In genomic region chr1:248871837-248872401, GRCh38 we compare ENCODE assay signal across 9 cellular contexts. TPM values are rescaled to one million over a fixed set of nuclear protein-coding genes. Genes with fewer than 3 reads are reported as not detected.
A peak's percentile ranks its signal among the peaks of the same experiment; 100 is the strongest.
DNase-seq lines count a peak whose midpoint lies in the region; ATAC-seq and TF ChIP-seq lines count a peak whose summit lies in the region.
"Had no signal": no experiment of that assay in that cellular context is flagged by ENCODE, and none has a peak within 500 bp of the region (broad histone marks: within the 10 kb centered on the region; RNA-seq: fewer than 3 reads in every experiment).

No MANE protein-coding gene starts in this region.

- no peak for TF ChIP-seq CTCF in Panc1 (IDR thresholded peaks at IDR 0.05)
- no peak for TF ChIP-seq CTCF in fibroblast of the aortic adventitia (IDR thresholded peaks at IDR 0.05; ENCODE audit: insufficient read depth, low read length)

- intact Hi-C loops in Panc1 (cut with micrococcal nuclease; ENCODE audit: unreplicated experiment) = loop anchor here (2.0 kb wide), 1 partner anchor 35 kb away; the partner anchor contains the start of gene PGBD2

- CTCF ChIA-PET in Panc1 (lab: Charles Lee) = interaction anchor here (0.6 kb wide), 1 partner anchor 14 kb away, joined by 3 read pairs; no protein-coding TSS in a partner anchor

- peaks cover 21% of the 10 kb centered on the region for H3K4me1 Mint-ChIP-seq in activated T-cell treated with anti-CD3 and anti-CD28 coated beads, Interleukin-2, amount 50 U/mL, for 24 hours (ENCODE audit: low read depth)

- no TSS peak for BruUV-seq in Panc1 (replicated peaks; lab: Mats Ljungman, UMichigan)

- no peaks in the 10 kb centered on the region for H3K36me3 ChIP-seq in Panc1 (ENCODE audit: control insufficient read depth, insufficient read depth, low read length)
- H3K36me3 ChIP-seq: gastrocnemius medialis had no signal

- no peaks in the 10 kb centered on the region for H3K9me3 ChIP-seq in Panc1 (ENCODE audit: control insufficient read depth, insufficient read depth, low read depth, low read length)
- H3K9me3 ChIP-seq: gastrocnemius medialis had no signal

- DNase-seq in activated T-cell treated with anti-CD3 and anti-CD28 coated beads, Interleukin-2, amount 50 U/mL, for 24 hours = no peak
- no peak for DNase-seq in activated T-cell treated with anti-CD3 and anti-CD28 coated beads, Interleukin-2, amount 50 U/mL, for 1 hour
- no peak for DNase-seq in Panc1 (ENCODE audit: low read depth, low spot score)
- no peak for DNase-seq in fibroblast of the aortic adventitia (ENCODE audit: low read depth)
- DNase-seq in epidermal melanocyte (ENCODE audit: insufficient read length, low spot score) = no peak
- DNase-seq in stimulated activated CD4-positive, alpha-beta T cell treated with anti-CD3 and anti-CD28 coated beads, Interleukin-4, amount 100 ng/mL, for 4 hours = no peak
- DNase-seq: gastrocnemius medialis had no signal

- H3K27ac Mint-ChIP-seq in activated T-cell treated with anti-CD3 and anti-CD28 coated beads, Interleukin-2, amount 50 U/mL, for 24 hours = no peak overlapping the region

- ATAC-seq in Panc1 (no peak), HG03095 (IDR thresholded peaks at IDR 0.05; ENCODE audit: unreplicated experiment) (no peak)

- in situ Hi-C loops in Panc1 (cut with HindIII; ENCODE audit: low pct_unique_long_range_greater_than_20kb, low sequenced_read_pairs) = no loop called here

- H3K4me3 ChIP-seq in Panc1 (ENCODE audit: low read depth in 2 of 2, low read length in 2 of 2) = peak overlapping the region; percentile 88 to 98
- peak overlapping the region; percentile 17 for H3K4me3 ChIP-seq in fibroblast of the aortic adventitia (ENCODE audit: low read depth, low read length)

- peaks cover 8% of the 10 kb centered on the region for H3K4me1 ChIP-seq in Panc1 (ENCODE audit: control insufficient read depth, insufficient read depth, low read length)
- H3K4me1 ChIP-seq: gastrocnemius medialis had no signal

- H3K27me3 ChIP-seq in Panc1 (ENCODE audit: control insufficient read depth, insufficient read depth, low read length) = peaks cover 3% of the 10 kb centered on the region; the same call in 1 of the 2 replicates
- H3K27me3 ChIP-seq: gastrocnemius medialis had no signal

- peaks cover 4% of the 10 kb centered on the region for H3K27me3 Mint-ChIP-seq in activated T-cell treated with anti-CD3 and anti-CD28 coated beads, Interleukin-2, amount 50 U/mL, for 24 hours

- POLR2A ChIA-PET in Panc1 (lab: Charles Lee) = interaction anchor here (0.6 to 0.7 kb wide), 2 partner anchors 21 to 1827 kb away, joined by 6 to 12 read pairs; no protein-coding TSS in a partner anchor

- H3K9me3 Mint-ChIP-seq in activated T-cell treated with anti-CD3 and anti-CD28 coated beads, Interleukin-2, amount 50 U/mL, for 24 hours = no peaks in the 10 kb centered on the region

- H3K27ac ChIP-seq in Panc1 (ENCODE audit: low read length) = peak overlapping the region; percentile 96
- H3K27ac ChIP-seq in temporal lobe (ENCODE audit: low read depth, low read length) = peak overlapping the region; percentile 6

- peak overlapping the region; percentile 18 for H3K4me3 Mint-ChIP-seq in activated T-cell treated with anti-CD3 and anti-CD28 coated beads, Interleukin-2, amount 50 U/mL, for 24 hours

- peaks cover 6% of the 10 kb centered on the region for H3K36me3 Mint-ChIP-seq in activated T-cell treated with anti-CD3 and anti-CD28 coated beads, Interleukin-2, amount 50 U/mL, for 24 hours (ENCODE audit: low read depth)

RNA-seq across cellular contexts. Expression of gene ZNF692, which starts 13.0 kb away (rescaled TPM):
- 62.3 TPM for total RNA-seq in Panc1 (2021; ENCODE audit: unreplicated experiment)
- polyA plus RNA-seq in Panc1 (2012; ENCODE audit: insufficient read length) = 64.1 TPM
- 8.9 and 9.6 TPM in 2 replicates for total RNA-seq in fibroblast of the aortic adventitia (ENCODE audit: low replicate concordance)
- total RNA-seq in temporal lobe = 18.9 TPM

RNA-seq across cellular contexts. Expression of gene ZNF672, which starts 33.9 kb away (rescaled TPM):
- total RNA-seq in Panc1 (2021; ENCODE audit: unreplicated experiment) (36.2 TPM), fibroblast of the aortic adventitia (ENCODE audit: low replicate concordance) (12.9 and 14.0 TPM in 2 replicates), temporal lobe (11.1 TPM)
- 33.1 TPM for polyA plus RNA-seq in Panc1 (2012; ENCODE audit: insufficient read length)

RNA-seq across cellular contexts. Expression of gene PGBD2, which starts 34.1 kb away (rescaled TPM):
- total RNA-seq in Panc1 (2021; ENCODE audit: unreplicated experiment) = 7.1 TPM
- polyA plus RNA-seq in Panc1 (2012; ENCODE audit: insufficient read length) = 5.3 TPM
- 3.1 and 4.7 TPM in 2 replicates for total RNA-seq in fibroblast of the aortic adventitia (ENCODE audit: low replicate concordance)
- 10.1 TPM for total RNA-seq in temporal lobe

RNA-seq across cellular contexts. Expression of gene SH3BP5L, which starts 46.2 kb away (rescaled TPM):
- total RNA-seq in Panc1 (2021; ENCODE audit: unreplicated experiment) (23.9 TPM), fibroblast of the aortic adventitia (ENCODE audit: low replicate concordance) (20.2 and 21.8 TPM in 2 replicates), temporal lobe (21.9 TPM)
- 28.4 TPM for polyA plus RNA-seq in Panc1 (2012; ENCODE audit: insufficient read length)
